Comparison of ENCODE assay signal across 16 cellular contexts in the genomic region with DNA sequence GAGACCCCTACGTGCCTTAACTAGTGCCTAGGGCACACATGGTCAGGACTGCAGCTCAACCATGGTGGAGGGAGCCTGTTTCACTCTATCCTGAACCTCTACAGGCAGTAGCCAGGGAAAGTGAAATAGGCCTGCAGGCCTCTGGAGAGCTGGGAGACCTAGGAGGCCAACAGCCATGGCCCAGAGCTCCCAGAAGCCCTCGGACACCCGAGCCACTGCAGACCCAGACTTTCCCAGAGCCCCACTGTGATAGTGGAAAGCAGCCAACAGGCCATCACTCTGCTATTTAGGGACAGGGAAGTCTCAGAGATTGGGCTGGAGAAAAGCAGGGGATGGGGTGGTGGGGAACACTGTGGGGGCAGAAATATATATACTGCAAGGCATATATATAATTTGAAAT. TPM values are rescaled to one million over a fixed set of nuclear protein-coding genes. Genes with fewer than 3 reads are reported as not detected.
DNase-seq lines count a peak whose midpoint lies in the region; ATAC-seq and TF ChIP-seq lines count a peak whose summit lies in the region.
"Had no signal": no experiment of that assay in that cellular context is flagged by ENCODE, and none has a peak within 500 bp of the region (broad histone marks: within the 10 kb centered on the region; RNA-seq: fewer than 3 reads in every experiment).

No MANE protein-coding gene starts in this region.

- no peak overlapping the region for H2BK5ac ChIP-seq in mesenchymal stem cell (ENCODE audit: low read depth, low read length, poor library complexity, severe bottlenecking)

- H3K27ac ChIP-seq in heart left ventricle (no peak overlapping the region), left ventricle myocardium inferior (replicated peaks) (no peak overlapping the region), esophagus muscularis mucosa (replicated peaks in 1 of 4) (no peak overlapping the region), mesenchymal stem cell (ENCODE audit: low read length, poor library complexity, severe bottlenecking) (no peak overlapping the region)
- H3K27ac ChIP-seq: C4-2B, HL-60 had no signal

- no peak overlapping the region for H2BK15ac ChIP-seq in mesenchymal stem cell (ENCODE audit: low read depth, poor library complexity, severe bottlenecking)

- H3K4me1 ChIP-seq in heart left ventricle (peaks cover 0 to 7% (median 0%) of the 10 kb centered on the region in 12 donors), left ventricle myocardium inferior (no peaks in the 10 kb centered on the region), esophagus muscularis mucosa (peaks cover 0 to under 1% (median 0%) of the 10 kb centered on the region in 4 donors), mesenchymal stem cell (ENCODE audit: control insufficient read depth, insufficient read depth, low read depth, low read length) (peaks cover 6% of the 10 kb centered on the region)
- H3K4me1 ChIP-seq: BE2C had no signal

- H3K36me3 ChIP-seq in heart left ventricle (no peaks in the 10 kb centered on the region), left ventricle myocardium inferior (no peaks in the 10 kb centered on the region), esophagus muscularis mucosa (no peaks in the 10 kb centered on the region), mesenchymal stem cell (ENCODE audit: control insufficient read depth in 1 of 2, insufficient read depth in 2 of 2, low read depth in 1 of 2, low read length in 2 of 2) (peaks cover 0 to 7% of the 10 kb centered on the region in 2 experiments)
- H3K36me3 ChIP-seq: BE2C had no signal

- intact Hi-C loops in heart left ventricle (cut with DNase I) (loop anchor here in 2 of 10 donors (10.0 kb wide), 1 partner anchor 1015 kb away; no protein-coding TSS in a partner anchor), left ventricle myocardium inferior (cut with micrococcal nuclease) (no loop called here), esophagus muscularis mucosa (cut with DNase I) (no loop called here)

- no peaks in the 10 kb centered on the region for H3K79me1 ChIP-seq in mesenchymal stem cell (replicated peaks; ENCODE audit: low read length, poor library complexity, severe bottlenecking)

- peak in 4 of 5 donors; percentile 40 to 57 (median 45) for DNase-seq in heart left ventricle
- no peak for DNase-seq in left ventricle myocardium inferior
- DNase-seq in esophagus muscularis mucosa (ENCODE audit: extremely low spot score) = peak; percentile 19
- no peak for DNase-seq in mesenchymal stem cell
- no peak for DNase-seq in NCI-H128 (lab: John Stamatoyannopoulos, UW; ENCODE audit: unreplicated experiment)
- DNase-seq in hippocampal formation (lab: John Stamatoyannopoulos, UW) = no peak
- DNase-seq: BE2C; CD4-positive, alpha-beta memory T cell; DMS79; HCEC 1CT; HFFc6; IMR-90 had no signal

- 55 to 65% (median 63%) methylated on average over 3 of the region's 3 CpGs for WGBS in heart left ventricle, 4 donors
- WGBS in esophagus muscularis mucosa = 77% methylated on average over 3 of the region's 3 CpGs
- 97% methylated on average over 3 of the region's 3 CpGs for WGBS in mesenchymal stem cell

- H2AK5ac ChIP-seq in mesenchymal stem cell (ENCODE audit: low read length, severe bottlenecking) = no peak overlapping the region

- no peak overlapping the region for H3K14ac ChIP-seq in mesenchymal stem cell (ENCODE audit: low read length in 2 of 2)

- H4K91ac ChIP-seq in mesenchymal stem cell (ENCODE audit: low read length) = no peak overlapping the region

- H3K27me3 ChIP-seq in heart left ventricle (no peaks in the 10 kb centered on the region), left ventricle myocardium inferior (ENCODE audit: low read depth) (no peaks in the 10 kb centered on the region), esophagus muscularis mucosa (no peaks in the 10 kb centered on the region), mesenchymal stem cell (ENCODE audit: control insufficient read depth in 1 of 2, insufficient read depth in 1 of 2, low read length in 2 of 2) (no peaks in the 10 kb centered on the region)
- H3K27me3 ChIP-seq: BE2C had no signal

- H2AFZ ChIP-seq in mesenchymal stem cell (ENCODE audit: low read depth, low read length) = no peak overlapping the region

- no peak overlapping the region for H3K9ac ChIP-seq in mesenchymal stem cell (ENCODE audit: low read length)

- TF ChIP-seq CTCF in heart left ventricle (IDR thresholded peaks at IDR 0.05) = no peak
- no peak for TF ChIP-seq CTCF in left ventricle myocardium inferior (IDR thresholded peaks at IDR 0.05; ENCODE audit: borderline replicate concordance)
- TF ChIP-seq CTCF in esophagus muscularis mucosa (IDR thresholded peaks at IDR 0.05) = no peak

- no peak overlapping the region for H3K4me2 ChIP-seq in mesenchymal stem cell (ENCODE audit: low read length, poor library complexity, severe bottlenecking)

- H4K8ac ChIP-seq in mesenchymal stem cell (ENCODE audit: low read length) = peak overlapping the region; percentile 82

- no peak overlapping the region for H2BK120ac ChIP-seq in mesenchymal stem cell (ENCODE audit: low read depth, low read length)

- no peak overlapping the region for H2BK12ac ChIP-seq in mesenchymal stem cell (ENCODE audit: low read length in 2 of 2)

- ATAC-seq in heart left ventricle = peak; percentile 28 to 58 (median 47)
- ATAC-seq in activated CD4-positive, CD25-positive, alpha-beta regulatory T cell treated with anti-CD3 and anti-CD28 coated beads, Interleukin-2, amount 50 U/mL, for 24 hours = no peak
- ATAC-seq: GM12878 had no signal

- no peak for TF ChIP-seq POLR2A in heart left ventricle (IDR thresholded peaks at IDR 0.05)
- no peak for TF ChIP-seq POLR2A in esophagus muscularis mucosa (IDR thresholded peaks at IDR 0.05; ENCODE audit: low read depth)

- H3K4ac ChIP-seq in mesenchymal stem cell (ENCODE audit: low read depth in 1 of 2, low read length in 2 of 2) = no peak overlapping the region

- no peak overlapping the region for H3K18ac ChIP-seq in mesenchymal stem cell (ENCODE audit: low read depth in 1 of 2, low read length in 2 of 2)

- H3K4me3 ChIP-seq in heart left ventricle (no peak overlapping the region), left ventricle myocardium inferior (no peak overlapping the region), esophagus muscularis mucosa (no peak overlapping the region), mesenchymal stem cell (ENCODE audit: insufficient read depth in 1 of 2, low read depth in 1 of 2, low read length in 2 of 2) (no peak overlapping the region)
- H3K4me3 ChIP-seq: GM12878 had no signal

- H3K23ac ChIP-seq in mesenchymal stem cell (ENCODE audit: low read length in 2 of 2) = no peak overlapping the region

- peaks cover 0 to 4% (median 0%) of the 10 kb centered on the region in 12 donors for H3K9me3 ChIP-seq in heart left ventricle
- peaks cover 8% of the 10 kb centered on the region for H3K9me3 ChIP-seq in left ventricle myocardium inferior (replicated peaks)
- peaks cover 0 to 6% (median 0%) of the 10 kb centered on the region in 4 donors for H3K9me3 ChIP-seq in esophagus muscularis mucosa
- no peaks in the 10 kb centered on the region for H3K9me3 ChIP-seq in mesenchymal stem cell (ENCODE audit: control insufficient read depth, low read length)
- H3K9me3 ChIP-seq: BE2C had no signal

- TF ChIP-seq EP300 in esophagus muscularis mucosa (IDR thresholded peaks at IDR 0.05) = no peak

RNA-seq across cellular contexts. Expression of gene ZFP36L1, which starts 56.5 kb away (rescaled TPM):
- 100 to 1,000 TPM in 3 of 9 donors, 10 to 100 TPM in 6; 47.8 to 183 (median 68.9) TPM for total RNA-seq in heart left ventricle
- 10 to 100 TPM; 21.2 to 84.5 TPM for polyA plus RNA-seq in heart left ventricle
- 48.0 TPM for total RNA-seq in left ventricle myocardium inferior
- 100 to 1,000 TPM; 191 to 704 (median 444) TPM for total RNA-seq in esophagus muscularis mucosa
- polyA plus RNA-seq in mesenchymal stem cell (2013, experiment 1 of 2) = 407 TPM
- 408 TPM for polyA plus RNA-seq in mesenchymal stem cell (2013, experiment 2 of 2)

Comparison
In these comparisons a context has a peak if more than half of its experiments do, and no peak if none do; other contexts are left out.
1. DNase-seq: peak in heart left ventricle (4 of 5) and esophagus muscularis mucosa (single experiment); none in left ventricle myocardium inferior (single experiment), mesenchymal stem cell (single experiment), NCI-H128 (single experiment) and hippocampal formation (0 of 2).
2. ATAC-seq: peak in heart left ventricle (4 of 4); none in activated CD4-positive, CD25-positive, alpha-beta regulatory T cell treated with anti-CD3 and anti-CD28 coated beads, Interleukin-2, amount 50 U/mL, for 24 hours (0 of 2).